In the genomic region with DNA sequence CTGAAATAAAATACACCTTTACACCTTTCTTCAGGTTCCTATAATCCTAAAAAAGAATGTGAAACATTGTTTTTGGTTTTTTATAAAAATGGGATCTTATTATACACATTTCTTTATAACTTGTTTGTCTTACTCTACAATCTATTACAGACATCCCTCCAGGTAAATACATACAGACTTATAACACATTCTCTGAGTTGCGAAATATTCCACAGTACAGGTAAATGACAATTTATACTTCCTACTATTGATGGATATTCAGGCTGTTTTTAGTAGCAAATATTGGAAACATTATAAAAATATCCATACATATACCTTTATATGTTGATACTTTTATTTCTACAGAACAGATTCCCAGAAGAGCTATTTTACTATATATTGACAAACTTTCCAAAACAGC, we compare ENCODE assay signal across 32 cellular contexts.
"Had no signal": no experiment of that assay in that cellular context is flagged by ENCODE, and none has a peak within 500 bp of the region (broad histone marks: within the 10 kb centered on the region; RNA-seq: fewer than 3 reads in every experiment).

No MANE protein-coding gene starts in this region.

- H3K27me3 ChIP-seq: neural progenitor cell, neutrophil, ovary, sigmoid colon, spleen, tibial nerve, uterus had no signal

- H3K27ac Mint-ChIP-seq: mesothelial cell of epicardium; naive B cell; natural killer cell; neural progenitor cell; stimulated activated memory B cell treated with anti-CD40 and anti-IgM and Interleukin-4, amounts not matched to agents 10 μg/mL and 1 μg/mL and 100 μg/mL, for 72 hours; stimulated activated naive CD8-positive, alpha-beta T cell treated with anti-CD3 and anti-CD28 coated beads, Interleukin-15, amount 100 ng/mL, for 72 hours had no signal

- H3K4me3 ChIP-seq: left ventricle myocardium inferior, lung, neural progenitor cell, ovary, prostate gland, sigmoid colon, spleen, tibial nerve, uterus had no signal

- H3K27me3 Mint-ChIP-seq: stimulated activated memory B cell treated with anti-CD40 and anti-IgM and Interleukin-4, amounts not matched to agents 10 μg/mL and 1 μg/mL and 100 μg/mL, for 72 hours; stimulated activated naive CD8-positive, alpha-beta T cell treated with anti-CD3 and anti-CD28 coated beads, Interleukin-15, amount 100 ng/mL, for 72 hours; type B pancreatic cell had no signal

- H3K9me3 ChIP-seq: left ventricle myocardium inferior, neutrophil, ovary, prostate gland, sigmoid colon, spleen, tibial nerve, uterus had no signal

- H3K4me1 Mint-ChIP-seq: immature natural killer cell; natural killer cell; neural progenitor cell; stimulated activated memory B cell treated with anti-CD40 and anti-IgM and Interleukin-4, amounts not matched to agents 10 μg/mL and 1 μg/mL and 100 μg/mL, for 72 hours; stimulated activated naive CD8-positive, alpha-beta T cell treated with anti-CD3 and anti-CD28 coated beads, Interleukin-15, amount 100 ng/mL, for 72 hours had no signal

- H3K36me3 Mint-ChIP-seq: naive B cell; natural killer cell; stimulated activated memory B cell treated with anti-CD40 and anti-IgM and Interleukin-4, amounts not matched to agents 10 μg/mL and 1 μg/mL and 100 μg/mL, for 72 hours had no signal

- H3K4me1 ChIP-seq: neural progenitor cell, prostate gland, sigmoid colon, tibial nerve, uterus had no signal

- H3K9me3 Mint-ChIP-seq: immature natural killer cell; mesothelial cell of epicardium; naive B cell; natural killer cell; nephron progenitor cell; neural progenitor cell; stimulated activated memory B cell treated with anti-CD40 and anti-IgM and Interleukin-4, amounts not matched to agents 10 μg/mL and 1 μg/mL and 100 μg/mL, for 72 hours; stimulated activated naive CD8-positive, alpha-beta T cell treated with anti-CD3 and anti-CD28 coated beads, Interleukin-15, amount 100 ng/mL, for 72 hours; type B pancreatic cell had no signal

- H3K9ac ChIP-seq: neural progenitor cell had no signal

- H3K36me3 ChIP-seq: left ventricle myocardium inferior, neutrophil, ovary, prostate gland, sigmoid colon, spleen, tibial nerve, uterus had no signal

- FAIRE-seq: islet of Langerhans, kidney, small intestine had no signal

- H2AFZ ChIP-seq: neural progenitor cell had no signal

- H3K4me2 ChIP-seq: neural progenitor cell had no signal

- DNase-seq: hypothalamus; immature natural killer cell; kidney; left colon; left ventricle myocardium inferior; mesendoderm; naive B cell; natural killer cell; nephron progenitor cell; occipital lobe; ovary; posterior cingulate gyrus; retina; right cardiac atrium; sigmoid colon; small intestine; spleen; stimulated activated CD4-positive, alpha-beta T cell treated with anti-CD3 and anti-CD28 coated beads, Interleukin-4, amount 100 ng/mL, for 24 hours; stimulated activated CD8-positive, alpha-beta memory T cell treated with anti-CD3 and anti-CD28 coated beads, Interleukin-4, amount 100 ng/mL, for 48 hours; stimulated activated naive CD4-positive, alpha-beta T cell treated with Interleukin-2 at 50 U/mL for 16 hours; stimulated activated naive CD8-positive, alpha-beta T cell treated with anti-CD3 and anti-CD28 coated beads, Interleukin-15, amount 100 ng/mL, for 72 hours; substantia nigra; uterus had no signal

- H3K4me3 Mint-ChIP-seq: immature natural killer cell; mesothelial cell of epicardium; naive B cell; natural killer cell; nephron progenitor cell; neural progenitor cell; stimulated activated memory B cell treated with anti-CD40 and anti-IgM and Interleukin-4, amounts not matched to agents 10 μg/mL and 1 μg/mL and 100 μg/mL, for 72 hours; stimulated activated naive CD8-positive, alpha-beta T cell treated with anti-CD3 and anti-CD28 coated beads, Interleukin-15, amount 100 ng/mL, for 72 hours; type B pancreatic cell had no signal

- H3K27ac ChIP-seq: left ventricle myocardium inferior, neural progenitor cell, neutrophil, ovary, prostate gland, sigmoid colon, tibial nerve, uterus had no signal
